1 cellular context compared by ENCODE assay signal in genomic region chr2:62504657-62505056, GRCh38.
TF ChIP-seq lines count a peak whose summit lies in the region.

No MANE protein-coding gene starts in this region.

TF ChIP-seq in GM23338, 12 proteins besides CTCF, POLR2A, EP300 and RAD21 (continued from another document):
- TF ChIP-seq REST (IDR thresholded peaks at IDR 0.05; ENCODE audit: unreplicated experiment) (no peak), POLR2AphosphoS5 (IDR thresholded peaks at IDR 0.05; ENCODE audit: low read depth) (no peak), ZNF331 (CRISPR knock-in tag; IDR thresholded peaks at IDR 0.05; ENCODE audit: low read depth) (no peak), ETS1 (IDR thresholded peaks at IDR 0.05) (no peak), STAT1 (IDR thresholded peaks at IDR 0.05; ENCODE audit: unreplicated experiment) (no peak), ZNF462 (CRISPR knock-in tag; IDR thresholded peaks at IDR 0.05) (no peak)
